11 cellular contexts compared by ENCODE assay signal in genomic region chr11:4025957-4026324, GRCh38.
DNase-seq lines count a peak whose midpoint lies in the region; TF ChIP-seq lines count a peak whose summit lies in the region.
"Had no signal": no experiment of that assay in that cellular context is flagged by ENCODE, and none has a peak within 500 bp of the region (broad histone marks: within the 10 kb centered on the region; RNA-seq: fewer than 3 reads in every experiment).

No MANE protein-coding gene starts in this region.

- H3K4me3 ChIP-seq in SK-N-SH (ENCODE audit: low read depth in 2 of 2, low read length in 1 of 2) (no peak overlapping the region), fibroblast of lung (replicated peaks in 1 of 4; ENCODE audit: control extremely low read depth in 1 of 4, insufficient read depth in 1 of 4, low read depth in 3 of 4, low read length in 4 of 4) (no peak overlapping the region), brain microvascular endothelial cell (ENCODE audit: low read depth, low read length) (no peak overlapping the region), endodermal cell (ENCODE audit: low read length) (no peak overlapping the region)
- H3K4me3 ChIP-seq: mucosa of descending colon had no signal

- peak; percentile 45 to 69; a peak in 3 of 4 replicates for TF ChIP-seq EP300 in SK-N-SH (IDR thresholded peaks at IDR 0.05; ENCODE audit: borderline replicate concordance in 1 of 2, low read depth in 1 of 2, low read length in 1 of 2)

- TF ChIP-seq CTCF in SK-N-SH (IDR thresholded peaks at IDR 0.05) (no peak), fibroblast of lung (conservative IDR thresholded peaks at IDR 0.05 in 1 of 2, IDR thresholded peaks at IDR 0.05 in 1 of 2; ENCODE audit: low read depth in 1 of 2, low read length in 2 of 2) (no peak), type B pancreatic cell (conservative IDR thresholded peaks at IDR 0.05) (no peak), brain microvascular endothelial cell (IDR thresholded peaks at IDR 0.05; ENCODE audit: low read depth, low read length, missing control alignments) (no peak), endodermal cell (conservative IDR thresholded peaks at IDR 0.05) (no peak)

- POLR2A ChIA-PET in SK-N-SH (lab: Yijun Ruan, JAX), result no interaction called here

- H3K27ac Mint-ChIP-seq in type B pancreatic cell (peak overlapping the region; percentile 30), endodermal cell (no peak overlapping the region)
- H3K27ac Mint-ChIP-seq: T-helper 2 cell treated with Interferon-gamma antibody and Interleukin-4, amounts not matched to agents 5 μg/mL and 100 μg/mL, for 36 hours had no signal

- H3K4me1 ChIP-seq in SK-N-SH (ENCODE audit: control insufficient read depth in 1 of 2, insufficient read depth in 2 of 2, low read depth in 1 of 2, low read length in 1 of 2) (peaks cover 12 to 18% of the 10 kb centered on the region in 2 experiments; a peak in 3 of 4 replicates), fibroblast of lung (ENCODE audit: control insufficient read depth, extremely low read depth, insufficient read depth, low read length) (no peaks in the 10 kb centered on the region), endodermal cell (ENCODE audit: control insufficient read depth, insufficient read depth, low read length) (no peaks in the 10 kb centered on the region)

- CTCF ChIA-PET in SK-N-SH (lab: Yijun Ruan, JAX), result interaction anchor here (1.3 to 4.5 kb wide), 5 partner anchors 15 to 171 kb away, joined by 3 to 25 read pairs (median 5); partner anchors contain the start of gene STIM1

- H3K4me1 Mint-ChIP-seq in type B pancreatic cell (ENCODE audit: unreplicated experiment) (no peaks in the 10 kb centered on the region), endodermal cell (no peaks in the 10 kb centered on the region)

- peak; percentile 46 for DNase-seq in SK-N-SH
- DNase-seq in fibroblast of lung (ENCODE audit: low read depth in 2 of 2), result peak; percentile 28 to 56
- DNase-seq in myocyte (ENCODE audit: low read depth), result peak; percentile 63
- DNase-seq in type B pancreatic cell (ENCODE audit: extremely low spot score, unreplicated experiment), result no peak
- no peak for DNase-seq in brain microvascular endothelial cell
- no peak for DNase-seq in DMS 273 treated with DMSO at 0.1 percent for 48 hours (lab: John Stamatoyannopoulos, UW)
- no peak for DNase-seq in endodermal cell
- DNase-seq: mucosa of descending colon; NCI-H1436; stimulated activated CD4-positive, alpha-beta T cell treated with anti-CD3 and anti-CD28 coated beads, Interleukin-2, amount 100 ng/mL, for 24 hours had no signal

- TF ChIP-seq RAD21 in SK-N-SH (IDR thresholded peaks at IDR 0.05; ENCODE audit: low read length), result no peak

- WGBS in SK-N-SH (ENCODE audit: low lambda C conversion rate), result 17% methylated on average over 2 of the region's 2 CpGs
- 91 to 100% methylated on average over 2 of the region's 2 CpGs for WGBS in endodermal cell (ENCODE audit: insufficient coverage in 1 of 2, insufficient read length in 1 of 2), 2 experiments

- no peak overlapping the region for H3K4me3 Mint-ChIP-seq in type B pancreatic cell
- no peak overlapping the region for H3K4me3 Mint-ChIP-seq in endodermal cell
- H3K4me3 Mint-ChIP-seq: T-helper 2 cell treated with Interferon-gamma antibody and Interleukin-4, amounts not matched to agents 5 μg/mL and 100 μg/mL, for 36 hours had no signal

- H3K27me3 ChIP-seq in SK-N-SH (ENCODE audit: insufficient read depth), result no peaks in the 10 kb centered on the region
- H3K27me3 ChIP-seq in fibroblast of lung (ENCODE audit: control insufficient read depth, insufficient read depth, low read length), result no peaks in the 10 kb centered on the region
- no peaks in the 10 kb centered on the region for H3K27me3 ChIP-seq in brain microvascular endothelial cell (replicated peaks)
- H3K27me3 ChIP-seq in endodermal cell (ENCODE audit: control insufficient read depth, insufficient read depth, low read length, poor library complexity, severe bottlenecking), result no peaks in the 10 kb centered on the region

- peak overlapping the region; percentile 39; the same call in 1 of the 2 replicates for H3K4me2 ChIP-seq in SK-N-SH
- H3K4me2 ChIP-seq in fibroblast of lung (ENCODE audit: extremely low read depth, insufficient read depth, low read length), result no peak overlapping the region

- H4K20me1 ChIP-seq in SK-N-SH (ENCODE audit: insufficient read depth) (no peaks in the 10 kb centered on the region), fibroblast of lung (ENCODE audit: control insufficient read depth, extremely low read depth, insufficient read depth, low read length) (no peaks in the 10 kb centered on the region)

- H3K79me2 ChIP-seq in SK-N-SH (ENCODE audit: insufficient read depth) (no peaks in the 10 kb centered on the region), fibroblast of lung (ENCODE audit: control insufficient read depth, insufficient read depth, low read length) (no peaks in the 10 kb centered on the region)

- in situ Hi-C loops in brain microvascular endothelial cell (cut with HindIII; ENCODE audit: low pct_ligation_motif_present, low sequenced_read_pairs), result no loop called here

- H3K27me3 Mint-ChIP-seq in type B pancreatic cell (no peaks in the 10 kb centered on the region), endodermal cell (ENCODE audit: insufficient read depth) (no peaks in the 10 kb centered on the region)

- H3K27ac ChIP-seq in SK-N-SH (ENCODE audit: low read depth in 2 of 2, low read length in 1 of 2) (peak overlapping the region; percentile 73 to 93; a peak in 3 of 4 replicates), fibroblast of lung (ENCODE audit: insufficient read depth, low read length) (no peak overlapping the region), brain microvascular endothelial cell (no peak overlapping the region), endodermal cell (ENCODE audit: low read depth, low read length) (no peak overlapping the region)

- H3K36me3 ChIP-seq in SK-N-SH (replicated peaks in 1 of 2; ENCODE audit: control insufficient read depth in 1 of 2, insufficient read depth in 2 of 2, low read length in 1 of 2) (peaks cover 0 to under 1% of the 10 kb centered on the region in 2 experiments), fibroblast of lung (ENCODE audit: control insufficient read depth, insufficient read depth, low read length) (no peaks in the 10 kb centered on the region), brain microvascular endothelial cell (replicated peaks) (no peaks in the 10 kb centered on the region), endodermal cell (ENCODE audit: control insufficient read depth, insufficient read depth, low read length) (peaks cover 4% of the 10 kb centered on the region)

- H3F3A ChIP-seq in SK-N-SH (replicated peaks; ENCODE audit: insufficient read depth), result peaks cover 21% of the 10 kb centered on the region

- peaks cover 20% of the 10 kb centered on the region for H3K36me3 Mint-ChIP-seq in type B pancreatic cell
- peaks cover 8% of the 10 kb centered on the region for H3K36me3 Mint-ChIP-seq in endodermal cell (ENCODE audit: low read depth)

- H3K9ac ChIP-seq in SK-N-SH (no peak overlapping the region), fibroblast of lung (ENCODE audit: insufficient read depth, low read length) (no peak overlapping the region), endodermal cell (ENCODE audit: extremely low read depth, low read length, poor library complexity, severe bottlenecking) (no peak overlapping the region)

- H2AFZ ChIP-seq in SK-N-SH (ENCODE audit: low read depth) (no peak overlapping the region), fibroblast of lung (ENCODE audit: low read length) (no peak overlapping the region)

- H3K9me3 Mint-ChIP-seq in type B pancreatic cell, result peaks cover 1% of the 10 kb centered on the region
- peaks cover 14% of the 10 kb centered on the region for H3K9me3 Mint-ChIP-seq in endodermal cell
- H3K9me3 Mint-ChIP-seq: T-helper 2 cell treated with Interferon-gamma antibody and Interleukin-4, amounts not matched to agents 5 μg/mL and 100 μg/mL, for 36 hours had no signal

- H3K9me3 ChIP-seq in SK-N-SH (no peaks in the 10 kb centered on the region), fibroblast of lung (ENCODE audit: control insufficient read depth, insufficient read depth, low read depth, low read length) (no peaks in the 10 kb centered on the region), endodermal cell (ENCODE audit: control insufficient read depth, low read length) (peaks cover 14% of the 10 kb centered on the region)
- H3K9me3 ChIP-seq: mucosa of descending colon had no signal

- no peaks in the 10 kb centered on the region for H3K9me2 ChIP-seq in SK-N-SH

TF ChIP-seq in SK-N-SH, 30 proteins besides CTCF, POLR2A, EP300 and RAD21 (continues in another document):
- TF ChIP-seq PBX3 (IDR thresholded peaks at IDR 0.05), result peak; percentile 61
- no peak for TF ChIP-seq FOXJ3 (CRISPR knock-in tag; IDR thresholded peaks at IDR 0.05)
- peak; percentile 20; the same call in 1 of the 2 replicates for TF ChIP-seq JUND (IDR thresholded peaks at IDR 0.05)
- no peak for TF ChIP-seq ELF1 (IDR thresholded peaks at IDR 0.05)
- TF ChIP-seq USF2 (IDR thresholded peaks at IDR 0.05; ENCODE audit: borderline replicate concordance, low read depth, low read length), result no peak
- no peak for TF ChIP-seq IRF3 (IDR thresholded peaks at IDR 0.05; ENCODE audit: low read depth, low read length)

Comparison
In these comparisons a context has a peak if more than half of its experiments do, and no peak if none do; other contexts are left out.
1. DNase-seq: peak in SK-N-SH (single experiment), fibroblast of lung (2 of 2) and myocyte (single experiment); none in type B pancreatic cell (single experiment), brain microvascular endothelial cell (single experiment), DMS 273 treated with DMSO at 0.1 percent for 48 hours (single experiment) and endodermal cell (single experiment).
2. H3K27ac ChIP-seq: peak in SK-N-SH (2 of 2); none in fibroblast of lung (single experiment), brain microvascular endothelial cell (single experiment) and endodermal cell (single experiment).